ENCODE assay signal across 10 cellular contexts in genomic region chr11:100925935-100926334, GRCh38.
DNase-seq lines count a peak whose midpoint lies in the region; ATAC-seq, FAIRE-seq and TF ChIP-seq lines count a peak whose summit lies in the region.
"Had no signal": no experiment of that assay in that cellular context is flagged by ENCODE, and none has a peak within 500 bp of the region (broad histone marks: within the 10 kb centered on the region; RNA-seq: fewer than 3 reads in every experiment).

No MANE protein-coding gene starts in this region.

- DNase-seq in EL (peak; percentile 78), bronchial epithelial cell (ENCODE audit: low read depth) (peak; percentile 69), lower leg skin (ENCODE audit: low spot score in 2 of 2) (no peak), HT-29 (ENCODE audit: low spot score) (no peak), NCI-H1417 treated with DMSO at 0.1 percent for 48 hours (lab: John Stamatoyannopoulos, UW) (no peak)
- no peak for DNase-seq in activated T-helper 1 cell treated with anti-CD3 and anti-CD28 coated beads, Interleukin-12 subunit alpha, Interleukin-12 subunit beta, Interleukin-2, Interleukin-4 antibody, amounts not matched to agents 30 ng/mL and 10 ng/mL and 1 ng/mL, durations not matched to agents 14 hours and 24 hours and 36 hours (ENCODE audit: low spot score)
- DNase-seq: activated naive CD8-positive, alpha-beta T cell treated with anti-CD3 and anti-CD28 coated beads, Interleukin-2, amount 50 U/mL, for 24 hours; NCI-H345 had no signal

- intact Hi-C loops in activated T-helper 1 cell treated with anti-CD3 and anti-CD28 coated beads, Interleukin-12 subunit alpha, Interleukin-12 subunit beta, Interleukin-2, Interleukin-4 antibody, amounts not matched to agents 30 ng/mL and 10 ng/mL and 1 ng/mL, durations not matched to agents 14 hours and 24 hours and 36 hours (cut with micrococcal nuclease) = no loop called here
- intact Hi-C loops in lower leg skin (cut with DNase I; ENCODE audit: low total_unique reads) = no loop called here

- H3K27me3 ChIP-seq in bronchial epithelial cell (ENCODE audit: control insufficient read depth, insufficient read depth, low read length) = no peaks in the 10 kb centered on the region

- no peaks in the 10 kb centered on the region for H3K9me3 Mint-ChIP-seq in activated T-helper 1 cell treated with anti-CD3 and anti-CD28 coated beads, Interleukin-12 subunit alpha, Interleukin-12 subunit beta, Interleukin-2, Interleukin-4 antibody, amounts not matched to agents 30 ng/mL and 10 ng/mL and 1 ng/mL, durations not matched to agents 14 hours and 24 hours and 36 hours
- H3K9me3 Mint-ChIP-seq: activated naive CD8-positive, alpha-beta T cell treated with anti-CD3 and anti-CD28 coated beads, Interleukin-2, amount 50 U/mL, for 24 hours had no signal

- no peaks in the 10 kb centered on the region for H3K36me3 Mint-ChIP-seq in activated T-helper 1 cell treated with anti-CD3 and anti-CD28 coated beads, Interleukin-12 subunit alpha, Interleukin-12 subunit beta, Interleukin-2, Interleukin-4 antibody, amounts not matched to agents 30 ng/mL and 10 ng/mL and 1 ng/mL, durations not matched to agents 14 hours and 24 hours and 36 hours (ENCODE audit: low read depth)

- TF ChIP-seq CTCF in bronchial epithelial cell (IDR thresholded peaks at IDR 0.05; ENCODE audit: insufficient read depth, low read length, severe bottlenecking) (no peak), lower leg skin (IDR thresholded peaks at IDR 0.05) (no peak)

- H3K36me3 ChIP-seq in bronchial epithelial cell (ENCODE audit: control insufficient read depth, insufficient read depth, low read length) = no peaks in the 10 kb centered on the region

- H3K4me1 Mint-ChIP-seq in activated T-helper 1 cell treated with anti-CD3 and anti-CD28 coated beads, Interleukin-12 subunit alpha, Interleukin-12 subunit beta, Interleukin-2, Interleukin-4 antibody, amounts not matched to agents 30 ng/mL and 10 ng/mL and 1 ng/mL, durations not matched to agents 14 hours and 24 hours and 36 hours (ENCODE audit: low read depth) = no peaks in the 10 kb centered on the region

- H3K4me3 ChIP-seq in bronchial epithelial cell (ENCODE audit: low read depth, low read length) (no peak overlapping the region), lower leg skin (ENCODE audit: low read depth, poor library complexity, severe bottlenecking) (no peak overlapping the region)

- ATAC-seq in GM21526 (IDR thresholded peaks at IDR 0.05; ENCODE audit: low FRiP score, unreplicated experiment) = peak; percentile 85
- peak; percentile 80 for ATAC-seq in HG03460 (IDR thresholded peaks at IDR 0.05; ENCODE audit: unreplicated experiment)
- ATAC-seq: activated naive CD8-positive, alpha-beta T cell treated with anti-CD3 and anti-CD28 coated beads, Interleukin-2, amount 50 U/mL, for 24 hours had no signal

- H3K27ac Mint-ChIP-seq in activated T-helper 1 cell treated with anti-CD3 and anti-CD28 coated beads, Interleukin-12 subunit alpha, Interleukin-12 subunit beta, Interleukin-2, Interleukin-4 antibody, amounts not matched to agents 30 ng/mL and 10 ng/mL and 1 ng/mL, durations not matched to agents 14 hours and 24 hours and 36 hours = no peak overlapping the region
- H3K27ac Mint-ChIP-seq: activated naive CD8-positive, alpha-beta T cell treated with anti-CD3 and anti-CD28 coated beads, Interleukin-2, amount 50 U/mL, for 24 hours had no signal

- no peak for FAIRE-seq in bronchial epithelial cell (lab: Jason Lieb, UNC)

- WGBS in lower leg skin, 2 donors = 68% methylated on average over 3 of the region's 3 CpGs

- H3K27me3 Mint-ChIP-seq in activated T-helper 1 cell treated with anti-CD3 and anti-CD28 coated beads, Interleukin-12 subunit alpha, Interleukin-12 subunit beta, Interleukin-2, Interleukin-4 antibody, amounts not matched to agents 30 ng/mL and 10 ng/mL and 1 ng/mL, durations not matched to agents 14 hours and 24 hours and 36 hours (ENCODE audit: insufficient read depth) = no peaks in the 10 kb centered on the region
- H3K27me3 Mint-ChIP-seq: activated naive CD8-positive, alpha-beta T cell treated with anti-CD3 and anti-CD28 coated beads, Interleukin-2, amount 50 U/mL, for 24 hours had no signal

- no peak for TF ChIP-seq POLR2A in lower leg skin (IDR thresholded peaks at IDR 0.05)

- no peak overlapping the region for H3K4me3 Mint-ChIP-seq in activated T-helper 1 cell treated with anti-CD3 and anti-CD28 coated beads, Interleukin-12 subunit alpha, Interleukin-12 subunit beta, Interleukin-2, Interleukin-4 antibody, amounts not matched to agents 30 ng/mL and 10 ng/mL and 1 ng/mL, durations not matched to agents 14 hours and 24 hours and 36 hours
- H3K4me3 Mint-ChIP-seq: activated naive CD8-positive, alpha-beta T cell treated with anti-CD3 and anti-CD28 coated beads, Interleukin-2, amount 50 U/mL, for 24 hours had no signal

Comparison
In these comparisons a context has a peak if more than half of its experiments do, and no peak if none do; other contexts are left out.
1. DNase-seq: peak in EL (single experiment) and bronchial epithelial cell (single experiment); none in activated T-helper 1 cell treated with anti-CD3 and anti-CD28 coated beads, Interleukin-12 subunit alpha, Interleukin-12 subunit beta, Interleukin-2, Interleukin-4 antibody, amounts not matched to agents 30 ng/mL and 10 ng/mL and 1 ng/mL, durations not matched to agents 14 hours and 24 hours and 36 hours (single experiment), lower leg skin (0 of 2), HT-29 (single experiment) and NCI-H1417 treated with DMSO at 0.1 percent for 48 hours (single experiment).